Comparison of ENCODE assay signal across 9 cellular contexts in genomic region chr6:56091159-56091869, GRCh38.
A peak's percentile ranks its signal among the peaks of the same experiment; 100 is the strongest.
DNase-seq lines count a peak whose midpoint lies in the region; ATAC-seq and TF ChIP-seq lines count a peak whose summit lies in the region.
"Had no signal": no experiment of that assay in that cellular context is flagged by ENCODE, and none has a peak within 500 bp of the region (broad histone marks: within the 10 kb centered on the region; RNA-seq: fewer than 3 reads in every experiment).

No MANE protein-coding gene starts in this region.

- ATAC-seq in left lobe of liver, result no peak
- ATAC-seq in activated T-helper 17 cell treated with anti-CD3 and anti-CD28 coated beads, Interleukin-2, amount 50 U/mL, for 72 hours (replicated peaks), result no peak

- peaks cover 4 to 24% (median 10%) of the 10 kb centered on the region in 8 donors for H3K9me3 Mint-ChIP-seq in CD4-positive, alpha-beta memory T cell
- peaks cover 8% of the 10 kb centered on the region for H3K9me3 Mint-ChIP-seq in activated T-helper 17 cell treated with anti-CD3 and anti-CD28 coated beads, Interleukin-2, amount 50 U/mL, for 72 hours
- H3K9me3 Mint-ChIP-seq: activated naive CD8-positive, alpha-beta T cell treated with anti-CD3 and anti-CD28 coated beads, Interleukin-2, amount 10 ng/mL, durations not matched to agents 7 days and 5 days had no signal

- no peaks in the 10 kb centered on the region for H4K20me1 ChIP-seq in smooth muscle cell (ENCODE audit: low read depth)

- no peaks in the 10 kb centered on the region for H3K36me3 Mint-ChIP-seq in CD4-positive, alpha-beta memory T cell
- H3K36me3 Mint-ChIP-seq in activated T-helper 17 cell treated with anti-CD3 and anti-CD28 coated beads, Interleukin-2, amount 50 U/mL, for 72 hours (ENCODE audit: low read depth), result no peaks in the 10 kb centered on the region
- H3K36me3 Mint-ChIP-seq: activated naive CD8-positive, alpha-beta T cell treated with anti-CD3 and anti-CD28 coated beads, Interleukin-2, amount 10 ng/mL, durations not matched to agents 7 days and 5 days had no signal

- 8% methylated on average over 3 of the region's 3 CpGs for WGBS in smooth muscle cell (ENCODE audit: low lambda C conversion rate)

- H3K36me3 ChIP-seq in smooth muscle cell (ENCODE audit: low read depth), result peaks cover 7% of the 10 kb centered on the region
- H3K36me3 ChIP-seq in CD4-positive, alpha-beta memory T cell (ENCODE audit: insufficient read depth, low read length), result no peaks in the 10 kb centered on the region

- H3K79me2 ChIP-seq in smooth muscle cell (ENCODE audit: low read depth), result no peaks in the 10 kb centered on the region

- DNase-seq in HK-2 (ENCODE audit: unreplicated experiment) (peak; percentile 2), SIG-M5 treated with dmso at 0.1 percent for 504 hours (lab: John Stamatoyannopoulos, UW; ENCODE audit: unreplicated experiment) (peak; percentile 80), foreskin fibroblast (peak; percentile 71 to 79), smooth muscle cell (lab: John Stamatoyannopoulos, UW; ENCODE audit: unreplicated experiment) (no peak), left lobe of liver (ENCODE audit: low spot score) (no peak)
- DNase-seq in CD4-positive, alpha-beta memory T cell, result no peak
- no peak for DNase-seq in activated CD4-positive, alpha-beta T cell treated with anti-CD3 and anti-CD28 coated beads for 1 hour
- DNase-seq: activated naive CD8-positive, alpha-beta T cell treated with anti-CD3 and anti-CD28 coated beads, Interleukin-2, amount 10 ng/mL, durations not matched to agents 7 days and 5 days had no signal

- no peaks in the 10 kb centered on the region for H3K4me1 Mint-ChIP-seq in CD4-positive, alpha-beta memory T cell
- no peaks in the 10 kb centered on the region for H3K4me1 Mint-ChIP-seq in activated T-helper 17 cell treated with anti-CD3 and anti-CD28 coated beads, Interleukin-2, amount 50 U/mL, for 72 hours
- H3K4me1 Mint-ChIP-seq: activated naive CD8-positive, alpha-beta T cell treated with anti-CD3 and anti-CD28 coated beads, Interleukin-2, amount 10 ng/mL, durations not matched to agents 7 days and 5 days had no signal

- peak overlapping the region; percentile 95 for H3K9ac ChIP-seq in smooth muscle cell (ENCODE audit: low read depth)

- no peak overlapping the region for H3K27ac Mint-ChIP-seq in CD4-positive, alpha-beta memory T cell
- H3K27ac Mint-ChIP-seq in activated T-helper 17 cell treated with anti-CD3 and anti-CD28 coated beads, Interleukin-2, amount 50 U/mL, for 72 hours, result no peak overlapping the region
- H3K27ac Mint-ChIP-seq: activated naive CD8-positive, alpha-beta T cell treated with anti-CD3 and anti-CD28 coated beads, Interleukin-2, amount 10 ng/mL, durations not matched to agents 7 days and 5 days had no signal

- H3K9me3 ChIP-seq in smooth muscle cell (replicated peaks; ENCODE audit: low read depth), result no peaks in the 10 kb centered on the region
- H3K9me3 ChIP-seq in CD4-positive, alpha-beta memory T cell (ENCODE audit: control insufficient read depth in 1 of 2, low read length in 2 of 2), result no peaks in the 10 kb centered on the region

- H3F3A ChIP-seq in smooth muscle cell (ENCODE audit: low read depth), result peaks cover 7% of the 10 kb centered on the region

- H3K4me3 ChIP-seq in foreskin fibroblast (ENCODE audit: low read depth in 1 of 2, low read length in 2 of 2), result no peak overlapping the region
- H3K4me3 ChIP-seq in smooth muscle cell, result peak overlapping the region; percentile 20
- no peak overlapping the region for H3K4me3 ChIP-seq in CD4-positive, alpha-beta memory T cell (ENCODE audit: low read length in 2 of 2)

- H2AFZ ChIP-seq in smooth muscle cell (ENCODE audit: low read depth), result peak overlapping the region; percentile 48

- no peaks in the 10 kb centered on the region for H3K27me3 ChIP-seq in smooth muscle cell (ENCODE audit: low read depth)
- H3K27me3 ChIP-seq in CD4-positive, alpha-beta memory T cell (ENCODE audit: insufficient read depth, low read length), result no peaks in the 10 kb centered on the region

- H3K4me3 Mint-ChIP-seq in CD4-positive, alpha-beta memory T cell, result no peak overlapping the region
- no peak overlapping the region for H3K4me3 Mint-ChIP-seq in activated T-helper 17 cell treated with anti-CD3 and anti-CD28 coated beads, Interleukin-2, amount 50 U/mL, for 72 hours
- H3K4me3 Mint-ChIP-seq: activated naive CD8-positive, alpha-beta T cell treated with anti-CD3 and anti-CD28 coated beads, Interleukin-2, amount 10 ng/mL, durations not matched to agents 7 days and 5 days had no signal

- intact Hi-C loops in CD4-positive, alpha-beta memory T cell (cut with micrococcal nuclease), result no loop called here

- H3K27ac ChIP-seq in smooth muscle cell (ENCODE audit: low read depth), result peak overlapping the region; percentile 99
- no peak overlapping the region for H3K27ac ChIP-seq in CD4-positive, alpha-beta memory T cell (ENCODE audit: low read depth, low read length)

- TF ChIP-seq CTCF in foreskin fibroblast (IDR thresholded peaks at IDR 0.05; ENCODE audit: low read depth, low read length) (no peak), smooth muscle cell (IDR thresholded peaks at IDR 0.05; ENCODE audit: borderline replicate concordance, insufficient read depth, poor library complexity, severe bottlenecking) (no peak)

- POLR2A ChIA-PET in CD4-positive, alpha-beta memory T cell (lab: Charles Lee; ENCODE audit: partially characterized antibody), result no interaction called here

- CTCF ChIA-PET in CD4-positive, alpha-beta memory T cell (lab: Charles Lee; ENCODE audit: partially characterized antibody), result no interaction called here

- peak overlapping the region; percentile 78 for H3K4me2 ChIP-seq in smooth muscle cell

- H3K27me3 Mint-ChIP-seq in CD4-positive, alpha-beta memory T cell, result no peaks in the 10 kb centered on the region
- H3K27me3 Mint-ChIP-seq in activated T-helper 17 cell treated with anti-CD3 and anti-CD28 coated beads, Interleukin-2, amount 50 U/mL, for 72 hours, result no peaks in the 10 kb centered on the region
- H3K27me3 Mint-ChIP-seq: activated naive CD8-positive, alpha-beta T cell treated with anti-CD3 and anti-CD28 coated beads, Interleukin-2, amount 10 ng/mL, durations not matched to agents 7 days and 5 days had no signal

- peaks cover 14% of the 10 kb centered on the region for H3K4me1 ChIP-seq in smooth muscle cell (ENCODE audit: low read depth)
- no peaks in the 10 kb centered on the region for H3K4me1 ChIP-seq in CD4-positive, alpha-beta memory T cell (ENCODE audit: insufficient read depth, low read length)

Comparison
In these comparisons a context has a peak if more than half of its experiments do, and no peak if none do; other contexts are left out.
1. DNase-seq: peak in HK-2 (single experiment), SIG-M5 treated with dmso at 0.1 percent for 504 hours (single experiment) and foreskin fibroblast (2 of 2); none in smooth muscle cell (single experiment), left lobe of liver (single experiment), CD4-positive, alpha-beta memory T cell (0 of 5) and activated CD4-positive, alpha-beta T cell treated with anti-CD3 and anti-CD28 coated beads for 1 hour (single experiment).